Comparison of ENCODE assay signal across 24 cellular contexts in the genomic region with DNA sequence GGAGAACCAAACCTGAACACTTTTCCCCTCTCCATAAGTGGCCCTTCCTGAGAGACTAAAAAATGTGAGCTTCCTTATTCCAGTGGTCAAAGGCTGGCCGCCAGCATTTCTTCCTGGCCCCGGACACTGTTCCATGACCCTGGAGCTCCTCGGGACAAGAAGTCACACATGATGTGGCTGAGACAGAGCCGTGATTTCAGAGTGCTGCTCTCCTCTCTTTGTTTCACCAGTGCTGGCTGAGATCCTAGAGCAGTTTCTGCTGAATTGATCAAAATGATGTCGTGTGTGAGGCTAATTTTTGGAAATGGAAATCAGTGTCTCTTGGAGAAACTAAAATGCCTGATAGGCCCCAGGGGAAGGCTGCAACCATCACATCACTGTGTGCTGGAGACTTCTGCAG.
A peak's percentile ranks its signal among the peaks of the same experiment; 100 is the strongest.
DNase-seq lines count a peak whose midpoint lies in the region; ATAC-seq and TF ChIP-seq lines count a peak whose summit lies in the region.
"Had no signal": no experiment of that assay in that cellular context is flagged by ENCODE, and none has a peak within 500 bp of the region (broad histone marks: within the 10 kb centered on the region; RNA-seq: fewer than 3 reads in every experiment).

No MANE protein-coding gene starts in this region.

- intact Hi-C loops in dorsolateral prefrontal cortex (cut with DNase I), result no loop called here

- TF ChIP-seq POLR2A in suprapubic skin (IDR thresholded peaks at IDR 0.05), result no peak

- no peak for ATAC-seq in activated naive CD4-positive, alpha-beta T cell treated with anti-CD3 and anti-CD28 coated beads, Interleukin-2, amount 50 U/mL, for 72 hours
- ATAC-seq in GM21526 (IDR thresholded peaks at IDR 0.05; ENCODE audit: low FRiP score, unreplicated experiment), result no peak
- ATAC-seq in GM21360 (IDR thresholded peaks at IDR 0.05; ENCODE audit: unreplicated experiment), result no peak
- ATAC-seq: WTC11 had no signal

- H3K27ac ChIP-seq in suprapubic skin (peak overlapping the region; percentile 28), dorsolateral prefrontal cortex (no peak overlapping the region)
- H3K27ac ChIP-seq: BLaER1 treated with 17β-estradiol and CSF1 and Interleukin-3, amounts not matched to agents 10 nM and 100 nM; spleen; tibial artery had no signal

- H3K9me3 Mint-ChIP-seq in activated naive CD4-positive, alpha-beta T cell treated with anti-CD3 and anti-CD28 coated beads, Interleukin-2, amount 50 U/mL, for 24 hours, result peaks cover 10% of the 10 kb centered on the region
- H3K9me3 Mint-ChIP-seq in activated naive CD4-positive, alpha-beta T cell treated with anti-CD3 and anti-CD28 coated beads, Interleukin-2, amount 50 U/mL, for 72 hours, result peaks cover 9 to 10% of the 10 kb centered on the region in 2 donors
- H3K9me3 Mint-ChIP-seq in nephron progenitor cell, result peaks cover 4% of the 10 kb centered on the region
- H3K9me3 Mint-ChIP-seq: activated T-helper 1 cell treated with anti-CD3 and anti-CD28 coated beads, Interleukin-12 subunit alpha, Interleukin-12 subunit beta, Interleukin-2, Interleukin-4 antibody, amounts not matched to agents 30 ng/mL and 10 ng/mL and 1 ng/mL, durations not matched to agents 14 hours and 24 hours and 36 hours had no signal

- no peaks in the 10 kb centered on the region for H3K9me3 ChIP-seq in suprapubic skin
- H3K9me3 ChIP-seq: BLaER1 treated with 17β-estradiol and CSF1 and Interleukin-3, amounts not matched to agents 10 nM and 100 nM; mucosa of descending colon; spleen; tibial artery had no signal

- H3K27me3 Mint-ChIP-seq in activated naive CD4-positive, alpha-beta T cell treated with anti-CD3 and anti-CD28 coated beads, Interleukin-2, amount 50 U/mL, for 24 hours, result no peaks in the 10 kb centered on the region
- H3K27me3 Mint-ChIP-seq in nephron progenitor cell (ENCODE audit: low read depth, poor library complexity), result peaks cover 12% of the 10 kb centered on the region

- no peak for DNase-seq in activated naive CD4-positive, alpha-beta T cell treated with anti-CD3 and anti-CD28 coated beads, Interleukin-2, amount 50 U/mL, for 72 hours (ENCODE audit: low spot score in 2 of 2)
- DNase-seq in fibroblast of peridontal ligament (ENCODE audit: extremely low read depth) (peak; percentile 55), nephron progenitor cell (no peak), suprapubic skin (ENCODE audit: low spot score in 2 of 2) (peak in 1 of 2 donors; percentile 70), dorsolateral prefrontal cortex (no peak)
- DNase-seq: 8988T; central memory CD4-positive, alpha-beta T cell; DMS 273 treated with DMSO at 0.1 percent for 48 hours; effector CD8-positive, alpha-beta T cell; GF-D8; Karpas-422; mucosa of descending colon; NCI-H1092; NCI-H2107; NCI-H69; spleen; T-helper 2 cell had no signal

- H3K27ac Mint-ChIP-seq in activated naive CD4-positive, alpha-beta T cell treated with anti-CD3 and anti-CD28 coated beads, Interleukin-2, amount 50 U/mL, for 24 hours, result peak overlapping the region; percentile 57
- no peak overlapping the region for H3K27ac Mint-ChIP-seq in activated naive CD4-positive, alpha-beta T cell treated with anti-CD3 and anti-CD28 coated beads, Interleukin-2, amount 50 U/mL, for 72 hours
- H3K27ac Mint-ChIP-seq in nephron progenitor cell, result peak overlapping the region; percentile 37
- H3K27ac Mint-ChIP-seq: activated T-helper 1 cell treated with anti-CD3 and anti-CD28 coated beads, Interleukin-12 subunit alpha, Interleukin-12 subunit beta, Interleukin-2, Interleukin-4 antibody, amounts not matched to agents 30 ng/mL and 10 ng/mL and 1 ng/mL, durations not matched to agents 14 hours and 24 hours and 36 hours; WTC11 had no signal

- WGBS in suprapubic skin, result 50% methylated on average over 5 of the region's 5 CpGs

- H3K36me3 ChIP-seq in suprapubic skin, result no peaks in the 10 kb centered on the region
- H3K36me3 ChIP-seq: BLaER1 treated with 17β-estradiol and CSF1 and Interleukin-3, amounts not matched to agents 10 nM and 100 nM; spleen; tibial artery had no signal

- no peaks in the 10 kb centered on the region for H3K27me3 ChIP-seq in suprapubic skin
- no peaks in the 10 kb centered on the region for H3K27me3 ChIP-seq in dorsolateral prefrontal cortex
- H3K27me3 ChIP-seq: BLaER1 treated with 17β-estradiol and CSF1 and Interleukin-3, amounts not matched to agents 10 nM and 100 nM; spleen had no signal

- peaks cover 27% of the 10 kb centered on the region for H3K4me1 ChIP-seq in suprapubic skin
- H3K4me1 ChIP-seq: BLaER1 treated with 17β-estradiol and CSF1 and Interleukin-3, amounts not matched to agents 10 nM and 100 nM; tibial artery had no signal

- TF ChIP-seq CTCF in nephron progenitor cell (IDR thresholded peaks at IDR 0.05) (no peak), suprapubic skin (IDR thresholded peaks at IDR 0.05) (no peak), dorsolateral prefrontal cortex (IDR thresholded peaks at IDR 0.05 in 54 of 56, conservative IDR thresholded peaks at IDR 0.05 in 2 of 56; ENCODE audit: low read depth in 1 of 56, partially characterized antibody in 56 of 56) (no peak)

- no peak overlapping the region for H3K4me3 ChIP-seq in suprapubic skin
- H3K4me3 ChIP-seq in dorsolateral prefrontal cortex, result no peak overlapping the region
- H3K4me3 ChIP-seq: BLaER1 treated with 17β-estradiol and CSF1 and Interleukin-3, amounts not matched to agents 10 nM and 100 nM; mucosa of descending colon; spleen; tibial artery had no signal

- no peak overlapping the region for H3K4me3 Mint-ChIP-seq in activated naive CD4-positive, alpha-beta T cell treated with anti-CD3 and anti-CD28 coated beads, Interleukin-2, amount 50 U/mL, for 24 hours
- no peak overlapping the region for H3K4me3 Mint-ChIP-seq in nephron progenitor cell
- H3K4me3 Mint-ChIP-seq: activated T-helper 1 cell treated with anti-CD3 and anti-CD28 coated beads, Interleukin-12 subunit alpha, Interleukin-12 subunit beta, Interleukin-2, Interleukin-4 antibody, amounts not matched to agents 30 ng/mL and 10 ng/mL and 1 ng/mL, durations not matched to agents 14 hours and 24 hours and 36 hours; WTC11 had no signal

- H3K4me1 Mint-ChIP-seq in activated naive CD4-positive, alpha-beta T cell treated with anti-CD3 and anti-CD28 coated beads, Interleukin-2, amount 50 U/mL, for 24 hours, result peaks cover 98% of the 10 kb centered on the region
- peaks cover 32% of the 10 kb centered on the region for H3K4me1 Mint-ChIP-seq in nephron progenitor cell

- TF ChIP-seq EP300 in suprapubic skin (IDR thresholded peaks at IDR 0.05), result no peak

- peaks cover 7% of the 10 kb centered on the region for H3K36me3 Mint-ChIP-seq in activated naive CD4-positive, alpha-beta T cell treated with anti-CD3 and anti-CD28 coated beads, Interleukin-2, amount 50 U/mL, for 24 hours
- H3K36me3 Mint-ChIP-seq in activated naive CD4-positive, alpha-beta T cell treated with anti-CD3 and anti-CD28 coated beads, Interleukin-2, amount 50 U/mL, for 72 hours, result peaks cover 12 to 20% of the 10 kb centered on the region in 2 donors
- no peaks in the 10 kb centered on the region for H3K36me3 Mint-ChIP-seq in nephron progenitor cell (ENCODE audit: low read depth)

Comparison
In these comparisons a context has a peak if more than half of its experiments do, and no peak if none do; other contexts are left out.
1. H3K27ac Mint-ChIP-seq: peak in activated naive CD4-positive, alpha-beta T cell treated with anti-CD3 and anti-CD28 coated beads, Interleukin-2, amount 50 U/mL, for 24 hours (single experiment) and nephron progenitor cell (single experiment); none in activated naive CD4-positive, alpha-beta T cell treated with anti-CD3 and anti-CD28 coated beads, Interleukin-2, amount 50 U/mL, for 72 hours (0 of 2).